Comparison of ENCODE assay signal across 27 cellular contexts in genomic region chr9:4443439-4443838, GRCh38. TPM values are rescaled to one million over a fixed set of nuclear protein-coding genes. Genes with fewer than 3 reads are reported as not detected.
DNase-seq lines count a peak whose midpoint lies in the region; ATAC-seq, FAIRE-seq and TF ChIP-seq lines count a peak whose summit lies in the region.
"Had no signal": no experiment of that assay in that cellular context is flagged by ENCODE, and none has a peak within 500 bp of the region (broad histone marks: within the 10 kb centered on the region; RNA-seq: fewer than 3 reads in every experiment).

No MANE protein-coding gene starts in this region.

- H3K4me3 Mint-ChIP-seq in chondrocyte (ENCODE audit: unreplicated experiment), result no peak overlapping the region
- H3K4me3 Mint-ChIP-seq: CD4-positive, alpha-beta memory T cell had no signal

- no peaks in the 10 kb centered on the region for H3K4me1 ChIP-seq in uterus

- H3K4me1 Mint-ChIP-seq in chondrocyte (ENCODE audit: low read depth), result no peaks in the 10 kb centered on the region

- ATAC-seq in HG02798 (IDR thresholded peaks at IDR 0.05; ENCODE audit: poor library complexity, unreplicated experiment) (peak; percentile 37), GM21717 (IDR thresholded peaks at IDR 0.05; ENCODE audit: unreplicated experiment) (no peak)
- ATAC-seq: HCT116, K562, Panc1 had no signal

- no peak overlapping the region for H3K4me3 ChIP-seq in uterus
- H3K4me3 ChIP-seq: K562 had no signal

- no peak overlapping the region for H3K27ac Mint-ChIP-seq in chondrocyte (ENCODE audit: unreplicated experiment)
- H3K27ac Mint-ChIP-seq: CD4-positive, alpha-beta memory T cell had no signal

- H3K27me3 Mint-ChIP-seq in chondrocyte (ENCODE audit: low read depth), result peaks cover 33% of the 10 kb centered on the region

- H3K36me3 Mint-ChIP-seq in chondrocyte (ENCODE audit: low read depth), result peaks cover 10% of the 10 kb centered on the region
- H3K36me3 Mint-ChIP-seq: CD4-positive, alpha-beta memory T cell had no signal

- no peak for TF ChIP-seq POLR2A in uterus (IDR thresholded peaks at IDR 0.05)

- H3K9me3 Mint-ChIP-seq in chondrocyte (ENCODE audit: low read depth), result peaks cover 13% of the 10 kb centered on the region

- FAIRE-seq in GM18507 (lab: Jason Lieb, UNC), result peak; percentile 9
- FAIRE-seq: A204.1, K562 had no signal

- no peaks in the 10 kb centered on the region for H3K9me3 ChIP-seq in uterus

- no peaks in the 10 kb centered on the region for H3K36me3 ChIP-seq in uterus

- DNase-seq in GM18507 (ENCODE audit: extremely low spot score, insufficient read length, low read depth) (no peak), OCI-M1 (lab: John Stamatoyannopoulos, UW) (peak; percentile 90), midbrain (lab: John Stamatoyannopoulos, UW) (peak; percentile 0), chondrocyte (ENCODE audit: low spot score) (no peak), GM13976 (ENCODE audit: low spot score) (no peak), uterus (no peak)
- DNase-seq: AML-193; C1 segment of cervical spinal cord; CD4-positive, alpha-beta memory T cell; COR-L47; DMS53; Kasumi-1; NCI-H1105 treated with DMSO at 0.1 percent for 48 hours; NCI-H146; NCI-H1930; NCI-H2107; NCI-H524 treated with DMSO at 0.1 percent for 48 hours; NCI-H774; NK-92 treated with Interleukin-12 subunit alpha and Interleukin-12 subunit beta, amount 100 ng/mL, for 24 hours; SHP77 had no signal

- H3K27ac ChIP-seq in uterus, result no peak overlapping the region
- H3K27ac ChIP-seq: RWPE1 had no signal

- no peaks in the 10 kb centered on the region for H3K27me3 ChIP-seq in uterus

- TF ChIP-seq CTCF in chondrocyte (IDR thresholded peaks at IDR 0.05), result no peak
- no peak for TF ChIP-seq CTCF in GM13976 (IDR thresholded peaks at IDR 0.05; ENCODE audit: borderline replicate concordance, control extremely low read depth, extremely low read depth, insufficient read depth, missing control alignments)
- no peak for TF ChIP-seq CTCF in uterus (IDR thresholded peaks at IDR 0.05)

- in situ Hi-C loops in GM13976 (cut with MboI; ENCODE audit: low sequenced_read_pairs, unreplicated experiment), result no loop called here

- intact Hi-C loops in uterus (cut with DNase I; ENCODE audit: low total_unique reads), result no loop called here

RNA-seq across cellular contexts. Expression of gene SLC1A1, which starts 46.8 kb away (rescaled TPM):
- total RNA-seq in chondrocyte, result 7.1 to 11.0 TPM (median 10.2 TPM) in 3 replicates
- 10 to 100 TPM in 2 of 4 donors, 1 to 10 TPM in 2; 6.8 to 19.2 (median 11.8) TPM for total RNA-seq in uterus

Comparison
In these comparisons a context has a peak if more than half of its experiments do, and no peak if none do; other contexts are left out.
1. DNase-seq: peak in OCI-M1 (single experiment) and midbrain (single experiment); none in GM18507 (single experiment), chondrocyte (single experiment), GM13976 (single experiment) and uterus (0 of 2).